In the genomic region with DNA sequence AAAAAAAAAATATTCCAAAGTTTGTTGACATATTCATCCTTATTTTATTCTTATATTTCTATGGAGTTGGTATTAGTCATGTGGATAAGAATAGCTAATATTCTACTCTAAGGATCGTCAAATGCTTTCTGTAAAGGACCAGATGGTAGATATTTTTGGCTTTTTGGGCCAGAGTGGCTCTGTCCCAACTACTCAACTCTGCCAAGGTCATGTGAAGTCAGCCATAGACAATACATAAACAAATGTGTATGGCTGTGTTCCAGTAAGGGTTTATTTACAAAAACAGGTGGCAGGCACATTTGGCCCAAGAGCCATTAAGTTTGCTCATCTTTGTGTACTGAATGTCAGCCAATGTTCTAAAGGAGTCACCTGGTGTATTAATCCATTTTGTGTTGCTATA, we compare ENCODE assay signal across 1 cellular context.
TF ChIP-seq lines count a peak whose summit lies in the region.

No MANE protein-coding gene starts in this region.

TF ChIP-seq in GM23338, 12 proteins besides CTCF, POLR2A, EP300 and RAD21 (continued from another document):
- TF ChIP-seq REST (IDR thresholded peaks at IDR 0.05; ENCODE audit: unreplicated experiment) (no peak), CREB1 (CRISPR knock-in tag; IDR thresholded peaks at IDR 0.05; ENCODE audit: low read depth) (no peak), EZH2phosphoT487 (IDR thresholded peaks at IDR 0.05; ENCODE audit: unreplicated experiment) (no peak), STAT1 (IDR thresholded peaks at IDR 0.05; ENCODE audit: unreplicated experiment) (no peak)
- TF ChIP-seq, protein P1, sequence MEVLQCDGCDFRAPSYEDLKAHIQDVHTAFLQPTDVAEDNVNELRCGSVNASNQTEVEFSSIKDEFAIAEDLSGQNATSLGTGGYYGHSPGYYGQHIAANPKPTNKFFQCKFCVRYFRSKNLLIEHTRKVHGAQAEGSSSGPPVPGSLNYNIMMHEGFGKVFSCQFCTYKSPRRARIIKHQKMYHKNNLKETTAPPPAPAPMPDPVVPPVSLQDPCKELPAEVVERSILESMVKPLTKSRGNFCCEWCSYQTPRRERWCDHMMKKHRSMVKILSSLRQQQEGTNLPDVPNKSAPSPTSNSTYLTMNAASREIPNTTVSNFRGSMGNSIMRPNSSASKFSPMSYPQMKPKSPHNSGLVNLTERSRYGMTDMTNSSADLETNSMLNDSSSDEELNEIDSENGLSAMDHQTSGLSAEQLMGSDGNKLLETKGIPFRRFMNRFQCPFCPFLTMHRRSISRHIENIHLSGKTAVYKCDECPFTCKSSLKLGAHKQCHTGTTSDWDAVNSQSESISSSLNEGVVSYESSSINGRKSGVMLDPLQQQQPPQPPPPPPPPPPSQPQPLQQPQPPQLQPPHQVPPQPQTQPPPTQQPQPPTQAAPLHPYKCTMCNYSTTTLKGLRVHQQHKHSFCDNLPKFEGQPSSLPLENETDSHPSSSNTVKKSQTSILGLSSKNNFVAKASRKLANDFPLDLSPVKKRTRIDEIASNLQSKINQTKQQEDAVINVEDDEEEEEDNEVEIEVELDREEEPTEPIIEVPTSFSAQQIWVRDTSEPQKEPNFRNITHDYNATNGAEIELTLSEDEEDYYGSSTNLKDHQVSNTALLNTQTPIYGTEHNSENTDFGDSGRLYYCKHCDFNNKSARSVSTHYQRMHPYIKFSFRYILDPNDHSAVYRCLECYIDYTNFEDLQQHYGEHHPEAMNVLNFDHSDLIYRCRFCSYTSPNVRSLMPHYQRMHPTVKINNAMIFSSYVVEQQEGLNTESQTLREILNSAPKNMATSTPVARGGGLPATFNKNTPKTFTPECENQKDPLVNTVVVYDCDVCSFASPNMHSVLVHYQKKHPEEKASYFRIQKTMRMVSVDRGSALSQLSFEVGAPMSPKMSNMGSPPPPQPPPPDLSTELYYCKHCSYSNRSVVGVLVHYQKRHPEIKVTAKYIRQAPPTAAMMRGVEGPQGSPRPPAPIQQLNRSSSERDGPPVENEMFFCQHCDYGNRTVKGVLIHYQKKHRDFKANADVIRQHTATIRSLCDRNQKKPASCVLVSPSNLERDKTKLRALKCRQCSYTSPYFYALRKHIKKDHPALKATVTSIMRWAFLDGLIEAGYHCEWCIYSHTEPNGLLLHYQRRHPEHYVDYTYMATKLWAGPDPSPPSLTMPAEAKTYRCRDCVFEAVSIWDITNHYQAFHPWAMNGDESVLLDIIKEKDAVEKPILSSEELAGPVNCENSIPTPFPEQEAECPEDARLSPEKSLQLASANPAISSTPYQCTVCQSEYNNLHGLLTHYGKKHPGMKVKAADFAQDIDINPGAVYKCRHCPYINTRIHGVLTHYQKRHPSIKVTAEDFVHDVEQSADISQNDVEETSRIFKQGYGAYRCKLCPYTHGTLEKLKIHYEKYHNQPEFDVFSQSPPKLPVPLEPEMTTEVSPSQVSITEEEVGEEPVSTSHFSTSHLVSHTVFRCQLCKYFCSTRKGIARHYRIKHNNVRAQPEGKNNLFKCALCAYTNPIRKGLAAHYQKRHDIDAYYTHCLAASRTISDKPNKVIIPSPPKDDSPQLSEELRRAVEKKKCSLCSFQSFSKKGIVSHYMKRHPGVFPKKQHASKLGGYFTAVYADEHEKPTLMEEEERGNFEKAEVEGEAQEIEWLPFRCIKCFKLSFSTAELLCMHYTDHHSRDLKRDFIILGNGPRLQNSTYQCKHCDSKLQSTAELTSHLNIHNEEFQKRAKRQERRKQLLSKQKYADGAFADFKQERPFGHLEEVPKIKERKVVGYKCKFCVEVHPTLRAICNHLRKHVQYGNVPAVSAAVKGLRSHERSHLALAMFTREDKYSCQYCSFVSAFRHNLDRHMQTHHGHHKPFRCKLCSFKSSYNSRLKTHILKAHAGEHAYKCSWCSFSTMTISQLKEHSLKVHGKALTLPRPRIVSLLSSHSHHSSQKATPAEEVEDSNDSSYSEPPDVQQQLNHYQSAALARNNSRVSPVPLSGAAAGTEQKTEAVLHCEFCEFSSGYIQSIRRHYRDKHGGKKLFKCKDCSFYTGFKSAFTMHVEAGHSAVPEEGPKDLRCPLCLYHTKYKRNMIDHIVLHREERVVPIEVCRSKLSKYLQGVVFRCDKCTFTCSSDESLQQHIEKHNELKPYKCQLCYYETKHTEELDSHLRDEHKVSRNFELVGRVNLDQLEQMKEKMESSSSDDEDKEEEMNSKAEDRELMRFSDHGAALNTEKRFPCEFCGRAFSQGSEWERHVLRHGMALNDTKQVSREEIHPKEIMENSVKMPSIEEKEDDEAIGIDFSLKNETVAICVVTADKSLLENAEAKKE (CRISPR knock-in tag; IDR thresholded peaks at IDR 0.05): no peak
